9 cellular contexts compared by ENCODE assay signal in genomic region chr1:172638885-172639831, GRCh38. TPM values are rescaled to one million over a fixed set of nuclear protein-coding genes. Genes with fewer than 3 reads are reported as not detected.
DNase-seq lines count a peak whose midpoint lies in the region; ATAC-seq and TF ChIP-seq lines count a peak whose summit lies in the region.
"Had no signal": no experiment of that assay in that cellular context is flagged by ENCODE, and none has a peak within 500 bp of the region (broad histone marks: within the 10 kb centered on the region; RNA-seq: fewer than 3 reads in every experiment).

No MANE protein-coding gene starts in this region.

- no peak for DNase-seq in Right ventricle myocardium inferior (ENCODE audit: missing footprints)
- no peak for DNase-seq in left ventricle myocardium inferior
- DNase-seq in Karpas-422: no peak
- DNase-seq in activated CD8-positive, alpha-beta memory T cell treated with anti-CD3 and anti-CD28 coated beads, Interleukin-2, amount 50 U/mL, for 4 hours: peak; percentile 71
- DNase-seq in left ventricle myocardium superior: no peak
- peak; percentile 65 for DNase-seq in stimulated activated CD8-positive, alpha-beta memory T cell treated with anti-CD3 and anti-CD28 coated beads, Interleukin-4, amount 100 ng/mL, for 24 hours (ENCODE audit: low read depth)
- DNase-seq in mesenteric fat pad (ENCODE audit: low spot score): no peak
- no peak for DNase-seq in ureter (ENCODE audit: low spot score)

- H3K4me1 ChIP-seq in left ventricle myocardium inferior (peaks cover 6% of the 10 kb centered on the region), Karpas-422 (ENCODE audit: low read length) (peaks cover 15% of the 10 kb centered on the region)

- H3K9me3 ChIP-seq in left ventricle myocardium inferior (replicated peaks): no peaks in the 10 kb centered on the region
- no peaks in the 10 kb centered on the region for H3K9me3 ChIP-seq in Karpas-422 (ENCODE audit: low read length)

- H4K20me1 ChIP-seq in Karpas-422 (ENCODE audit: insufficient read depth, low read depth, low read length): no peaks in the 10 kb centered on the region

- H2AFZ ChIP-seq in Karpas-422 (ENCODE audit: low read length): peak overlapping the region; percentile 53; the same call in 1 of the 2 replicates

- H3K4me3 ChIP-seq in left ventricle myocardium inferior (no peak overlapping the region), Karpas-422 (ENCODE audit: low read length) (no peak overlapping the region)

- H3K9ac ChIP-seq in Karpas-422 (ENCODE audit: low read length): peak overlapping the region; percentile 20; the same call in 1 of the 2 replicates

- no peaks in the 10 kb centered on the region for H3K79me2 ChIP-seq in Karpas-422 (ENCODE audit: low read length)

- intact Hi-C loops in Right ventricle myocardium inferior (cut with DNase I) (no loop called here), left ventricle myocardium inferior (cut with micrococcal nuclease) (no loop called here), left ventricle myocardium superior (cut with micrococcal nuclease) (no loop called here)

- TF ChIP-seq CTCF in left ventricle myocardium inferior (IDR thresholded peaks at IDR 0.05; ENCODE audit: borderline replicate concordance): no peak

- H3K27ac ChIP-seq in left ventricle myocardium inferior (replicated peaks): no peak overlapping the region
- H3K27ac ChIP-seq in Karpas-422 (ENCODE audit: low read length): no peak overlapping the region
- H3K27ac ChIP-seq: C4-2B had no signal

- H3K4me2 ChIP-seq in Karpas-422 (ENCODE audit: low read depth, low read length, poor library complexity, severe bottlenecking): peak overlapping the region; percentile 12

- H3K27me3 ChIP-seq in left ventricle myocardium inferior (ENCODE audit: low read depth) (no peaks in the 10 kb centered on the region), Karpas-422 (ENCODE audit: low read length) (no peaks in the 10 kb centered on the region)

- H3K36me3 ChIP-seq in left ventricle myocardium inferior (no peaks in the 10 kb centered on the region), Karpas-422 (ENCODE audit: insufficient read depth, low read length) (no peaks in the 10 kb centered on the region)

- H3K9me2 ChIP-seq in Karpas-422 (replicated peaks; ENCODE audit: insufficient read depth, low read length): no peaks in the 10 kb centered on the region

- peak; percentile 62 for ATAC-seq in Right ventricle myocardium inferior
- peak; percentile 73 for ATAC-seq in left ventricle myocardium superior

RNA-seq across cellular contexts. Expression of gene FASLG, which starts 19.7 kb away (rescaled TPM):
- 0.16 TPM for total RNA-seq in Right ventricle myocardium inferior
- total RNA-seq in left ventricle myocardium inferior: not detected
- not detected in 2 replicates for total RNA-seq in Karpas-422 (2014; rRNA removed; shearing (Covaris generic); ENCODE audit: low replicate concordance)
- 0.12 TPM for total RNA-seq in left ventricle myocardium superior
- not detected for total RNA-seq in mesenteric fat pad
- total RNA-seq in ureter: 0.47 TPM

Comparison
In these comparisons a context has a peak if more than half of its experiments do, and no peak if none do; other contexts are left out.
1. DNase-seq: peak in activated CD8-positive, alpha-beta memory T cell treated with anti-CD3 and anti-CD28 coated beads, Interleukin-2, amount 50 U/mL, for 4 hours (single experiment) and stimulated activated CD8-positive, alpha-beta memory T cell treated with anti-CD3 and anti-CD28 coated beads, Interleukin-4, amount 100 ng/mL, for 24 hours (single experiment); none in Right ventricle myocardium inferior (single experiment), left ventricle myocardium inferior (single experiment), Karpas-422 (single experiment), left ventricle myocardium superior (single experiment), mesenteric fat pad (single experiment) and ureter (single experiment).